Comparison of ENCODE assay signal across 8 cellular contexts in genomic region chr6:37101991-37102298, GRCh38.
DNase-seq lines count a peak whose midpoint lies in the region; ATAC-seq, FAIRE-seq and TF ChIP-seq lines count a peak whose summit lies in the region.

No MANE protein-coding gene starts in this region.

- peak overlapping the region; percentile 77 for H3K9ac ChIP-seq in astrocyte (ENCODE audit: low read length)

- H3K36me3 ChIP-seq in astrocyte (ENCODE audit: insufficient read depth, low read length) = no peaks in the 10 kb centered on the region
- H3K36me3 ChIP-seq in thyroid gland = no peaks in the 10 kb centered on the region

- TF ChIP-seq CTCF in astrocyte (IDR thresholded peaks at IDR 0.05; ENCODE audit: insufficient read depth, low read depth, low read length) = no peak
- TF ChIP-seq CTCF in thyroid gland (IDR thresholded peaks at IDR 0.05) = no peak

- WGBS in thyroid gland, 2 donors = 59 to 60% methylated on average over 5 of the region's 5 CpGs

- H3K27ac ChIP-seq in astrocyte (ENCODE audit: low read depth, low read length) = peak overlapping the region; percentile 57
- H3K27ac ChIP-seq in thyroid gland = peak overlapping the region; percentile 77 to 93 (median 83)

- H3K27me3 ChIP-seq in astrocyte (ENCODE audit: insufficient read depth, low read length) (no peaks in the 10 kb centered on the region), thyroid gland (no peaks in the 10 kb centered on the region)

- DNase-seq in activated CD4-positive, alpha-beta T cell treated with anti-CD3 and anti-CD28 coated beads, Interleukin-2, amount 10 ng/mL, durations not matched to agents 24 days and 14 days = no peak
- no peak for DNase-seq in activated CD4-positive, alpha-beta T cell treated with anti-CD3 and anti-CD28 coated beads, Interleukin-2, amount 50 U/mL, for 1 hour
- no peak for DNase-seq in astrocyte (ENCODE audit: low read depth)
- DNase-seq in memory B cell (ENCODE audit: low spot score in 2 of 2) = no peak
- DNase-seq in thyroid gland = no peak
- DNase-seq in islet precursor cell = no peak
- DNase-seq in DMS53 (lab: John Stamatoyannopoulos, UW) = no peak

- ATAC-seq in memory B cell (ENCODE audit: low read depth) (no peak), GM19452 (IDR thresholded peaks at IDR 0.05; ENCODE audit: unreplicated experiment) (no peak)

- no peak for TF ChIP-seq POLR2A in thyroid gland (IDR thresholded peaks at IDR 0.05)

- H3K4me3 Mint-ChIP-seq in activated CD4-positive, alpha-beta T cell treated with anti-CD3 and anti-CD28 coated beads, Interleukin-2, amount 10 ng/mL, durations not matched to agents 24 days and 14 days = peak overlapping the region; percentile 69
- H3K4me3 Mint-ChIP-seq in astrocyte (ENCODE audit: unreplicated experiment) = peak overlapping the region; percentile 66
- peak overlapping the region; percentile 61 for H3K4me3 Mint-ChIP-seq in memory B cell

- H3K4me2 ChIP-seq in astrocyte (ENCODE audit: low read length) = peak overlapping the region; percentile 84

- no peaks in the 10 kb centered on the region for H3K9me3 Mint-ChIP-seq in activated CD4-positive, alpha-beta T cell treated with anti-CD3 and anti-CD28 coated beads, Interleukin-2, amount 10 ng/mL, durations not matched to agents 24 days and 14 days
- H3K9me3 Mint-ChIP-seq in astrocyte (ENCODE audit: unreplicated experiment) (no peaks in the 10 kb centered on the region), memory B cell (no peaks in the 10 kb centered on the region)

- peak overlapping the region; percentile 76 for H2AFZ ChIP-seq in astrocyte (ENCODE audit: low read depth, low read length)

- intact Hi-C loops in activated CD4-positive, alpha-beta T cell treated with anti-CD3 and anti-CD28 coated beads, Interleukin-2, amount 10 ng/mL, durations not matched to agents 24 days and 14 days (cut with micrococcal nuclease) = loop anchor here (1.0 to 2.0 kb wide), 2 partner anchors 8 to 35 kb away; no protein-coding TSS in a partner anchor
- intact Hi-C loops in thyroid gland (cut with DNase I) = loop anchor here (10.0 kb wide), 1 partner anchor 63 kb away; no protein-coding TSS in a partner anchor

- no peaks in the 10 kb centered on the region for H3K36me3 Mint-ChIP-seq in activated CD4-positive, alpha-beta T cell treated with anti-CD3 and anti-CD28 coated beads, Interleukin-2, amount 10 ng/mL, durations not matched to agents 24 days and 14 days (ENCODE audit: low read depth)
- H3K36me3 Mint-ChIP-seq in astrocyte (ENCODE audit: low read depth, unreplicated experiment) (no peaks in the 10 kb centered on the region), memory B cell (no peaks in the 10 kb centered on the region)

- H3K9me3 ChIP-seq in astrocyte (ENCODE audit: insufficient read depth, low read depth, low read length) (no peaks in the 10 kb centered on the region), thyroid gland (no peaks in the 10 kb centered on the region)

- H3K27ac Mint-ChIP-seq in activated CD4-positive, alpha-beta T cell treated with anti-CD3 and anti-CD28 coated beads, Interleukin-2, amount 10 ng/mL, durations not matched to agents 24 days and 14 days = peak overlapping the region; percentile 92
- H3K27ac Mint-ChIP-seq in astrocyte (ENCODE audit: unreplicated experiment) (peak overlapping the region; percentile 99), memory B cell (peak overlapping the region; percentile 95)

- H3K79me2 ChIP-seq in astrocyte (ENCODE audit: insufficient read depth, low read length) = no peaks in the 10 kb centered on the region

- peaks cover 17% of the 10 kb centered on the region for H3K4me1 ChIP-seq in astrocyte (ENCODE audit: insufficient read depth, low read length)
- H3K4me1 ChIP-seq in thyroid gland = peaks cover 22 to 23% of the 10 kb centered on the region in 2 donors

- H3K4me3 ChIP-seq in astrocyte (ENCODE audit: insufficient read depth, low read depth, low read length) (peak overlapping the region; percentile 54), thyroid gland (replicated peaks in 1 of 3) (peak overlapping the region in 1 of 3 donors; percentile 18)

- H4K20me1 ChIP-seq in astrocyte (ENCODE audit: insufficient read depth, low read length) = no peaks in the 10 kb centered on the region

- peaks cover 36% of the 10 kb centered on the region for H3K4me1 Mint-ChIP-seq in activated CD4-positive, alpha-beta T cell treated with anti-CD3 and anti-CD28 coated beads, Interleukin-2, amount 10 ng/mL, durations not matched to agents 24 days and 14 days
- H3K4me1 Mint-ChIP-seq in astrocyte (ENCODE audit: low read depth, unreplicated experiment) (peaks cover 23% of the 10 kb centered on the region), memory B cell (peaks cover 30% of the 10 kb centered on the region)

- no peaks in the 10 kb centered on the region for H3K27me3 Mint-ChIP-seq in activated CD4-positive, alpha-beta T cell treated with anti-CD3 and anti-CD28 coated beads, Interleukin-2, amount 10 ng/mL, durations not matched to agents 24 days and 14 days
- H3K27me3 Mint-ChIP-seq in astrocyte (ENCODE audit: low read depth, unreplicated experiment) (no peaks in the 10 kb centered on the region), memory B cell (no peaks in the 10 kb centered on the region)

- no peak for FAIRE-seq in astrocyte (lab: Jason Lieb, UNC)
